ENCODE assay signal across 8 cellular contexts in genomic region chr2:20424300-20425290, GRCh38. TPM values are rescaled to one million over a fixed set of nuclear protein-coding genes. Genes with fewer than 3 reads are reported as not detected.
DNase-seq lines count a peak whose midpoint lies in the region; ATAC-seq and TF ChIP-seq lines count a peak whose summit lies in the region.

No MANE protein-coding gene starts in this region.

- no peaks in the 10 kb centered on the region for H3K9me3 Mint-ChIP-seq in activated CD8-positive, alpha-beta T cell treated with anti-CD3 and anti-CD28 coated beads for 36 hours

- peak; percentile 76 for DNase-seq in GM03348 (ENCODE audit: low spot score)
- DNase-seq in HS-27A (ENCODE audit: low read depth): peak; percentile 68
- DNase-seq in activated CD8-positive, alpha-beta T cell treated with anti-CD3 and anti-CD28 coated beads for 36 hours: peak; percentile 41
- peak; percentile 62 for DNase-seq in right atrium auricular region (ENCODE audit: low spot score)
- DNase-seq in stimulated activated CD8-positive, alpha-beta memory T cell treated with anti-CD3 and anti-CD28 coated beads, Interleukin-4, amount 100 ng/mL, for 48 hours: peak; percentile 39
- no peak for DNase-seq in NCI-H2107 (lab: John Stamatoyannopoulos, UW)
- DNase-seq in NCI-H2081 treated with DMSO at 0.1 percent for 48 hours (lab: John Stamatoyannopoulos, UW): no peak

- no peak overlapping the region for H3K4me3 ChIP-seq in right atrium auricular region

- ATAC-seq in GM21515 (IDR thresholded peaks at IDR 0.05; ENCODE audit: unreplicated experiment): peak; percentile 66
- ATAC-seq in activated CD8-positive, alpha-beta T cell treated with anti-CD3 and anti-CD28 coated beads for 36 hours: peak; percentile 63

- no peaks in the 10 kb centered on the region for H3K36me3 ChIP-seq in right atrium auricular region

- no peak overlapping the region for H3K4me3 Mint-ChIP-seq in activated CD8-positive, alpha-beta T cell treated with anti-CD3 and anti-CD28 coated beads for 36 hours

- POLR2A ChIA-PET in activated CD8-positive, alpha-beta T cell treated with anti-CD3 and anti-CD28 coated beads for 36 hours (lab: Charles Lee): no interaction called here

- H3K4me1 ChIP-seq in right atrium auricular region: peaks cover 0 to 37% of the 10 kb centered on the region in 2 donors

- no peaks in the 10 kb centered on the region for H3K9me3 ChIP-seq in right atrium auricular region

- H3K36me3 Mint-ChIP-seq in activated CD8-positive, alpha-beta T cell treated with anti-CD3 and anti-CD28 coated beads for 36 hours (ENCODE audit: low read depth): no peaks in the 10 kb centered on the region

- no peak for TF ChIP-seq CTCF in activated CD8-positive, alpha-beta T cell treated with anti-CD3 and anti-CD28 coated beads for 36 hours (IDR thresholded peaks at IDR 0.05)
- no peak for TF ChIP-seq CTCF in right atrium auricular region (IDR thresholded peaks at IDR 0.05)

- CTCF ChIA-PET in activated CD8-positive, alpha-beta T cell treated with anti-CD3 and anti-CD28 coated beads for 36 hours (lab: Charles Lee): interaction anchor here (0.6 to 7.3 kb wide), 8 partner anchors 8 to 237 kb away, joined by 3 to 68 read pairs (median 5); partner anchors contain the start of genes HS1BP3 and RHOB

- H3K27ac ChIP-seq in right atrium auricular region: peak overlapping the region; percentile 47 to 51

- H3K27me3 Mint-ChIP-seq in activated CD8-positive, alpha-beta T cell treated with anti-CD3 and anti-CD28 coated beads for 36 hours: no peaks in the 10 kb centered on the region

- H3K27me3 ChIP-seq in right atrium auricular region: no peaks in the 10 kb centered on the region

- H3K27ac Mint-ChIP-seq in activated CD8-positive, alpha-beta T cell treated with anti-CD3 and anti-CD28 coated beads for 36 hours: peak overlapping the region; percentile 17

- intact Hi-C loops in activated CD8-positive, alpha-beta T cell treated with anti-CD3 and anti-CD28 coated beads for 36 hours (cut with micrococcal nuclease): no loop called here

- H3K4me1 Mint-ChIP-seq in activated CD8-positive, alpha-beta T cell treated with anti-CD3 and anti-CD28 coated beads for 36 hours (ENCODE audit: low read depth): peaks cover 14% of the 10 kb centered on the region

RNA-seq across cellular contexts. Expression of gene RHOB, which starts 22.3 kb away (rescaled TPM):
- 10 to 100 TPM; 14.2 to 15.4 TPM for total RNA-seq in activated CD8-positive, alpha-beta T cell treated with anti-CD3 and anti-CD28 coated beads for 36 hours
- 100 to 1,000 TPM; 471 to 664 TPM for total RNA-seq in right atrium auricular region

Comparison
In these comparisons a context has a peak if more than half of its experiments do, and no peak if none do; other contexts are left out.
1. DNase-seq: peak in GM03348 (single experiment), HS-27A (single experiment), activated CD8-positive, alpha-beta T cell treated with anti-CD3 and anti-CD28 coated beads for 36 hours (single experiment), right atrium auricular region (single experiment) and stimulated activated CD8-positive, alpha-beta memory T cell treated with anti-CD3 and anti-CD28 coated beads, Interleukin-4, amount 100 ng/mL, for 48 hours (single experiment); none in NCI-H2107 (single experiment) and NCI-H2081 treated with DMSO at 0.1 percent for 48 hours (single experiment).
2. RNA of gene RHOB, which starts 22.3 kb away (total RNA-seq): 471 to 664 TPM in right atrium auricular region; 14.2 to 15.4 TPM in activated CD8-positive, alpha-beta T cell treated with anti-CD3 and anti-CD28 coated beads for 36 hours; every median in the first group is over 10 times any median in the second.